Comparison of ENCODE assay signal across 20 cellular contexts in genomic region chr7:44159824-44160630, GRCh38. TPM values are rescaled to one million over a fixed set of nuclear protein-coding genes. Genes with fewer than 3 reads are reported as not detected.
DNase-seq lines count a peak whose midpoint lies in the region; ATAC-seq, FAIRE-seq and TF ChIP-seq lines count a peak whose summit lies in the region.
"Had no signal": no experiment of that assay in that cellular context is flagged by ENCODE, and none has a peak within 500 bp of the region (broad histone marks: within the 10 kb centered on the region; RNA-seq: fewer than 3 reads in every experiment).

No MANE protein-coding gene starts in this region.

- H3K9me3 Mint-ChIP-seq in endodermal cell = no peaks in the 10 kb centered on the region
- no peaks in the 10 kb centered on the region for H3K9me3 Mint-ChIP-seq in progenitor cell of endocrine pancreas (ENCODE audit: low read depth)
- H3K9me3 Mint-ChIP-seq in stimulated activated naive CD8-positive, alpha-beta T cell treated with anti-CD3 and anti-CD28 coated beads, Interleukin-15, amount 100 ng/mL, for 72 hours = no peaks in the 10 kb centered on the region
- H3K9me3 Mint-ChIP-seq: HFFc6 had no signal

- POLR2A ChIA-PET in HepG2 (lab: Yijun Ruan, JAX) = no interaction called here

- no peak for TF ChIP-seq EP300 in HepG2 (IDR thresholded peaks at IDR 0.05; ENCODE audit: low read depth in 2 of 2, low read length in 2 of 2)
- TF ChIP-seq EP300 in HepG2 (CRISPR knock-in tag; IDR thresholded peaks at IDR 0.05; ENCODE audit: borderline replicate concordance) = no peak

- ATAC-seq in HepG2 = no peak
- peak; percentile 20 to 66 (median 64) for ATAC-seq in right lobe of liver
- ATAC-seq in stimulated activated naive CD8-positive, alpha-beta T cell treated with anti-CD3 and anti-CD28 coated beads, Interleukin-15, amount 100 ng/mL, for 72 hours = no peak

- H2AFZ ChIP-seq in HepG2 (ENCODE audit: low read length) = no peak overlapping the region

- no peak for DNase-seq in HepG2 (ENCODE audit: low spot score)
- peak; percentile 20 for DNase-seq in endodermal cell
- peak; percentile 54 to 95 (median 93) for DNase-seq in right lobe of liver
- no peak for DNase-seq in progenitor cell of endocrine pancreas (ENCODE audit: low spot score, unreplicated experiment)
- DNase-seq in stimulated activated naive CD8-positive, alpha-beta T cell treated with anti-CD3 and anti-CD28 coated beads, Interleukin-15, amount 100 ng/mL, for 72 hours = no peak
- no peak for DNase-seq in NCI-H1105 treated with DMSO at 0.1 percent for 48 hours (lab: John Stamatoyannopoulos, UW)
- DNase-seq: DMS 273 treated with DMSO at 0.1 percent for 48 hours; HFFc6; NCI-H1048; NCI-H1694; NCI-H226; NCI-H524 treated with DMSO at 0.1 percent for 48 hours; NK-92 treated with Interleukin-12 subunit alpha and Interleukin-12 subunit beta, amount 100 ng/mL, for 24 hours; SIG-M5 had no signal

- H3K4me1 Mint-ChIP-seq in endodermal cell = no peaks in the 10 kb centered on the region
- no peaks in the 10 kb centered on the region for H3K4me1 Mint-ChIP-seq in progenitor cell of endocrine pancreas (ENCODE audit: low read depth)
- no peaks in the 10 kb centered on the region for H3K4me1 Mint-ChIP-seq in stimulated activated naive CD8-positive, alpha-beta T cell treated with anti-CD3 and anti-CD28 coated beads, Interleukin-15, amount 100 ng/mL, for 72 hours

- no peaks in the 10 kb centered on the region for H3K79me2 ChIP-seq in HepG2 (ENCODE audit: insufficient read depth, low read length)

- no peaks in the 10 kb centered on the region for H3K36me3 ChIP-seq in liver (ENCODE audit: control insufficient read depth in 4 of 4, insufficient read depth in 3 of 4, low read depth in 1 of 4, low read length in 3 of 4)
- H3K36me3 ChIP-seq in HepG2 (replicated peaks in 1 of 2; ENCODE audit: control insufficient read depth in 1 of 2, insufficient read depth in 2 of 2, low read length in 2 of 2) = no peaks in the 10 kb centered on the region
- H3K36me3 ChIP-seq in endodermal cell (ENCODE audit: control insufficient read depth, insufficient read depth, low read length) = no peaks in the 10 kb centered on the region
- H3K36me3 ChIP-seq in right lobe of liver = no peaks in the 10 kb centered on the region

- CTCF ChIA-PET in HepG2 (lab: Yijun Ruan, JAX; ENCODE audit: low intra/inter-chr PET ratio, low total read pairs) = no interaction called here

- in situ Hi-C loops in HepG2 (cut with HindIII; ENCODE audit: extremely low pct_ligation_motif_present, low pct_unique_long_range_greater_than_20kb) = no loop called here

- no peaks in the 10 kb centered on the region for H4K20me1 ChIP-seq in HepG2 (ENCODE audit: insufficient read depth, low read length)

- peaks cover 28 to 89% (median 81%) of the 10 kb centered on the region in 4 donors for H3K4me1 ChIP-seq in liver (ENCODE audit: control insufficient read depth in 4 of 4, insufficient read depth in 4 of 4, low read length in 3 of 4)
- H3K4me1 ChIP-seq in HepG2 (ENCODE audit: insufficient read depth, low read length) = no peaks in the 10 kb centered on the region
- H3K4me1 ChIP-seq in endodermal cell (ENCODE audit: control insufficient read depth, insufficient read depth, low read length) = no peaks in the 10 kb centered on the region
- H3K4me1 ChIP-seq in right lobe of liver = peaks cover 0 to 79% (median 39%) of the 10 kb centered on the region in 4 donors

- H3K27ac ChIP-seq in liver (ENCODE audit: low read depth in 1 of 2, low read length in 2 of 2) = peak overlapping the region; percentile 9 to 75
- H3K27ac ChIP-seq in HepG2 (ENCODE audit: extremely low read length, insufficient read depth, low read length) = no peak overlapping the region
- no peak overlapping the region for H3K27ac ChIP-seq in endodermal cell (ENCODE audit: low read depth, low read length)
- H3K27ac ChIP-seq in right lobe of liver = peak overlapping the region in 2 of 3 donors; percentile 32 to 73
- H3K27ac ChIP-seq: C4-2B had no signal

- WGBS in liver = 62% methylated on average over 5 of the region's 5 CpGs
- WGBS in HepG2 (ENCODE audit: low lambda C conversion rate) = 41% methylated on average over 5 of the region's 5 CpGs
- 93 to 100% methylated on average over 1 to 5 of the region's 5 CpGs for WGBS in endodermal cell (ENCODE audit: insufficient coverage in 1 of 2, insufficient read length in 1 of 2), 2 experiments
- 63% methylated on average over 1 of the region's 5 CpGs for WGBS in right lobe of liver (ENCODE audit: insufficient coverage, low coverage, low lambda C conversion rate, missing lambda C conversion rate)

- no peaks in the 10 kb centered on the region for H3K9me3 ChIP-seq in liver (ENCODE audit: control insufficient read depth in 4 of 4, low read length in 3 of 4)
- H3K9me3 ChIP-seq in HepG2 (ENCODE audit: low read length) = no peaks in the 10 kb centered on the region
- H3K9me3 ChIP-seq in endodermal cell (ENCODE audit: control insufficient read depth, low read length) = no peaks in the 10 kb centered on the region
- H3K9me3 ChIP-seq in right lobe of liver = no peaks in the 10 kb centered on the region

- H3K4me2 ChIP-seq in HepG2 (ENCODE audit: low read depth, low read length) = no peak overlapping the region

- TF ChIP-seq RAD21 in liver (IDR thresholded peaks at IDR 0.05) (peak in 1 of 2 donors; percentile 10), HepG2 (CRISPR knock-in tag; IDR thresholded peaks at IDR 0.05) (no peak)

- TF ChIP-seq POLR2A in HepG2 (IDR thresholded peaks at IDR 0.05; ENCODE audit: insufficient read depth in 1 of 2, low read depth in 2 of 2, low read length in 2 of 2) (no peak), right lobe of liver (IDR thresholded peaks at IDR 0.05) (no peak)

- BruUV-seq in HepG2 (replicated peaks; lab: Mats Ljungman, UMichigan) = no TSS peak

- FAIRE-seq in HepG2 (lab: Jason Lieb, UNC) = no peak

- no peak overlapping the region for H3K27ac Mint-ChIP-seq in endodermal cell
- no peak overlapping the region for H3K27ac Mint-ChIP-seq in progenitor cell of endocrine pancreas
- H3K27ac Mint-ChIP-seq in stimulated activated naive CD8-positive, alpha-beta T cell treated with anti-CD3 and anti-CD28 coated beads, Interleukin-15, amount 100 ng/mL, for 72 hours = no peak overlapping the region
- H3K27ac Mint-ChIP-seq: HFFc6 had no signal

- H3K4me3 Mint-ChIP-seq in endodermal cell = no peak overlapping the region
- no peak overlapping the region for H3K4me3 Mint-ChIP-seq in progenitor cell of endocrine pancreas (ENCODE audit: low read depth)
- H3K4me3 Mint-ChIP-seq in stimulated activated naive CD8-positive, alpha-beta T cell treated with anti-CD3 and anti-CD28 coated beads, Interleukin-15, amount 100 ng/mL, for 72 hours = no peak overlapping the region
- H3K4me3 Mint-ChIP-seq: HFFc6 had no signal

- H3K27me3 Mint-ChIP-seq in endodermal cell (ENCODE audit: insufficient read depth) (no peaks in the 10 kb centered on the region), progenitor cell of endocrine pancreas (no peaks in the 10 kb centered on the region)
- no peaks in the 10 kb centered on the region for H3K27me3 Mint-ChIP-seq in stimulated activated naive CD8-positive, alpha-beta T cell treated with anti-CD3 and anti-CD28 coated beads, Interleukin-15, amount 100 ng/mL, for 72 hours

- H3K36me3 Mint-ChIP-seq in endodermal cell (ENCODE audit: low read depth) = no peaks in the 10 kb centered on the region
- no peaks in the 10 kb centered on the region for H3K36me3 Mint-ChIP-seq in progenitor cell of endocrine pancreas (ENCODE audit: insufficient read depth)

- H3K27me3 ChIP-seq in liver (ENCODE audit: control insufficient read depth in 4 of 4, insufficient read depth in 4 of 4, low read length in 3 of 4) (no peaks in the 10 kb centered on the region), HepG2 (ENCODE audit: control insufficient read depth in 1 of 2, insufficient read depth in 2 of 2, low read length in 2 of 2) (peaks cover 0 to 10% of the 10 kb centered on the region in 2 experiments; a peak in 3 of 5 replicates), endodermal cell (ENCODE audit: control insufficient read depth, insufficient read depth, low read length, poor library complexity, severe bottlenecking) (no peaks in the 10 kb centered on the region), right lobe of liver (no peaks in the 10 kb centered on the region)

- TF ChIP-seq CTCF in liver (IDR thresholded peaks at IDR 0.05; ENCODE audit: low read depth, low read length, missing input control) (no peak), HepG2 (CRISPR knock-in tag; IDR thresholded peaks at IDR 0.05) (no peak), endodermal cell (conservative IDR thresholded peaks at IDR 0.05) (no peak), right lobe of liver (IDR thresholded peaks at IDR 0.05) (no peak), progenitor cell of endocrine pancreas (IDR thresholded peaks at IDR 0.05; ENCODE audit: unreplicated experiment) (no peak)

- intact Hi-C loops in HepG2 (cut with micrococcal nuclease; ENCODE audit: unreplicated experiment) (no loop called here), right lobe of liver (cut with DNase I) (no loop called here)

- H3K9ac ChIP-seq in liver (ENCODE audit: low read depth in 1 of 2, low read length in 2 of 2) (no peak overlapping the region), HepG2 (ENCODE audit: insufficient read depth, low read depth, low read length) (no peak overlapping the region), endodermal cell (ENCODE audit: extremely low read depth, low read length, poor library complexity, severe bottlenecking) (no peak overlapping the region)

- H3K4me3 ChIP-seq in liver (ENCODE audit: low read depth in 1 of 3, low read length in 3 of 3) = no peak overlapping the region
- H3K4me3 ChIP-seq in HepG2 (replicated peaks in 1 of 3; ENCODE audit: insufficient read depth in 1 of 3, low read depth in 2 of 3, low read length in 3 of 3) = no peak overlapping the region
- no peak overlapping the region for H3K4me3 ChIP-seq in endodermal cell (ENCODE audit: low read length)
- no peak overlapping the region for H3K4me3 ChIP-seq in right lobe of liver

RNA-seq across cellular contexts. Expression of gene MYL7, which starts 18.9 kb away (rescaled TPM):
- total RNA-seq in liver (not detected), HepG2 (2016; rRNA removed; fragmentation: Illumina TruSeq; extraction: Trizol) (1.7 and 1.8 TPM in 2 replicates), endodermal cell (100 to 1,000 TPM; 115 to 120 TPM), right lobe of liver (1 to 10 TPM in 1 of 6 experiments, not detected in 5; 2.0 TPM), progenitor cell of endocrine pancreas (1.5 and 1.7 TPM in 2 replicates)
- polyA plus RNA-seq in liver (not detected), HepG2 (2011; rRNA removed) (not detected in 2 replicates)
- 0.62 TPM in 1 of 2 replicates, not detected in the other for total RNA-seq in HepG2 (2016; cell fraction: cytosol; rRNA removed; fragmentation: Illumina TruSeq; extraction: Trizol; ENCODE audit: low read depth)
- 0.56 and 1.0 TPM in 2 replicates for total RNA-seq in HepG2 (2016; cell fraction: insoluble cytoplasmic fraction; rRNA removed; fragmentation: Illumina TruSeq; extraction: Trizol)
- total RNA-seq in HepG2 (2016; cell fraction: membrane; rRNA removed; fragmentation: Illumina TruSeq; extraction: Trizol) = 0.34 TPM in 1 of 2 replicates, not detected in the other
- total RNA-seq in HepG2 (2016; cell fraction: nucleus; rRNA removed; fragmentation: Illumina TruSeq; extraction: Trizol) = not detected in 2 replicates
- 0.18 TPM in 1 of 2 replicates, not detected in the other for polyA plus RNA-seq in HepG2 (2011; cell fraction: cytosol; rRNA removed)
- 1.1 TPM in 1 of 2 replicates, not detected in the other for polyA plus RNA-seq in HepG2 (2011; cell fraction: nucleus; rRNA removed)
- polyA plus RNA-seq in HepG2 (2012) = not detected in 2 replicates
- polyA plus RNA-seq in HepG2 (2016; cell fraction: cytosol; fragmentation: Illumina TruSeq; extraction: Trizol; ENCODE audit: low read depth) = 0.51 TPM in 1 of 2 replicates, not detected in the other
- polyA plus RNA-seq in HepG2 (2016; cell fraction: insoluble cytoplasmic fraction; fragmentation: Illumina TruSeq; extraction: Trizol; ENCODE audit: low read depth) = 1.1 and 2.1 TPM in 2 replicates
- not detected in 2 replicates for polyA plus RNA-seq in HepG2 (2016; cell fraction: membrane; fragmentation: Illumina TruSeq; extraction: Trizol; ENCODE audit: low read depth)
- polyA plus RNA-seq in HepG2 (2016; cell fraction: nucleus; fragmentation: Illumina TruSeq; extraction: Trizol; ENCODE audit: insufficient read depth, low read depth) = not detected in 2 replicates
- polyA minus RNA-seq in HepG2 (2011; rRNA and poly(A)+ RNA removed; ENCODE audit: low replicate concordance) = not detected in 2 replicates
- polyA minus RNA-seq in HepG2 (2011; cell fraction: cytosol; rRNA and poly(A)+ RNA removed) = not detected in 2 replicates
- polyA minus RNA-seq in HepG2 (2011; cell fraction: nucleus; rRNA and poly(A)+ RNA removed) = not detected in 2 replicates
- 102 TPM for polyA plus RNA-seq in endodermal cell (2013, experiment 1 of 2)
- polyA plus RNA-seq in endodermal cell (2013, experiment 2 of 2) = 140 TPM
- total RNA-seq: Daoy, H4, MCF 10A, OCI-LY7 had no signal

RNA-seq across cellular contexts. Expression of gene GCK, which starts 29.2 kb away (rescaled TPM):
- total RNA-seq in liver (under 1 TPM; 0.09 to 0.67 TPM), HepG2 (2016; rRNA removed; fragmentation: Illumina TruSeq; extraction: Trizol) (not detected in 2 replicates), endodermal cell (under 1 TPM; 0.29 to 0.48 TPM), right lobe of liver (1 to 10 TPM in 4 of 6 experiments, under 1 TPM in 2; 0.50 to 5.9 (median 2.0) TPM), progenitor cell of endocrine pancreas (4.9 and 5.9 TPM in 2 replicates)
- polyA plus RNA-seq in liver (10 to 100 TPM in 1 of 2 donors, under 1 TPM in 1; 0.22 to 12.7 TPM), HepG2 (2011; rRNA removed) (not detected in 2 replicates)
- total RNA-seq in HepG2 (2016; cell fraction: cytosol; rRNA removed; fragmentation: Illumina TruSeq; extraction: Trizol; ENCODE audit: low read depth) = not detected in 2 replicates
- not detected in 2 replicates for total RNA-seq in HepG2 (2016; cell fraction: insoluble cytoplasmic fraction; rRNA removed; fragmentation: Illumina TruSeq; extraction: Trizol)
- not detected in 2 replicates for total RNA-seq in HepG2 (2016; cell fraction: membrane; rRNA removed; fragmentation: Illumina TruSeq; extraction: Trizol)
- not detected in 2 replicates for total RNA-seq in HepG2 (2016; cell fraction: nucleus; rRNA removed; fragmentation: Illumina TruSeq; extraction: Trizol)
- polyA plus RNA-seq in HepG2 (2011; cell fraction: cytosol; rRNA removed) = not detected in 2 replicates
- polyA plus RNA-seq in HepG2 (2011; cell fraction: nucleus; rRNA removed) = not detected in 2 replicates
- polyA plus RNA-seq in HepG2 (2012) = 0.55 TPM in 1 of 2 replicates, not detected in the other
- not detected in 2 replicates for polyA plus RNA-seq in HepG2 (2016; cell fraction: cytosol; fragmentation: Illumina TruSeq; extraction: Trizol; ENCODE audit: low read depth)
- not detected in 2 replicates for polyA plus RNA-seq in HepG2 (2016; cell fraction: insoluble cytoplasmic fraction; fragmentation: Illumina TruSeq; extraction: Trizol; ENCODE audit: low read depth)
- not detected in 2 replicates for polyA plus RNA-seq in HepG2 (2016; cell fraction: membrane; fragmentation: Illumina TruSeq; extraction: Trizol; ENCODE audit: low read depth)
- not detected in 2 replicates for polyA plus RNA-seq in HepG2 (2016; cell fraction: nucleus; fragmentation: Illumina TruSeq; extraction: Trizol; ENCODE audit: insufficient read depth, low read depth)
- not detected in 2 replicates for polyA minus RNA-seq in HepG2 (2011; rRNA and poly(A)+ RNA removed; ENCODE audit: low replicate concordance)
- polyA minus RNA-seq in HepG2 (2011; cell fraction: cytosol; rRNA and poly(A)+ RNA removed) = not detected in 2 replicates
- not detected in 2 replicates for polyA minus RNA-seq in HepG2 (2011; cell fraction: nucleus; rRNA and poly(A)+ RNA removed)
- polyA plus RNA-seq in endodermal cell (2013, experiment 1 of 2) = 5.4 TPM
- polyA plus RNA-seq in endodermal cell (2013, experiment 2 of 2) = 5.5 TPM
- total RNA-seq: H4, MCF 10A had no signal

RNA-seq across cellular contexts. Expression of gene POLD2, which starts 36.7 kb away (rescaled TPM):
- total RNA-seq in liver (10 to 100 TPM; 53.9 to 85.0 TPM), HepG2 (2016; rRNA removed; fragmentation: Illumina TruSeq; extraction: Trizol) (87.6 and 98.8 TPM in 2 replicates), endodermal cell (100 to 1,000 TPM; 127 to 141 TPM), right lobe of liver (10 to 100 TPM; 36.4 to 73.4 (median 57.3) TPM), progenitor cell of endocrine pancreas (95.4 and 104 TPM in 2 replicates)
- polyA plus RNA-seq in liver (100 to 1,000 TPM in 1 of 2 donors, 10 to 100 TPM in 1; 85.7 to 101 TPM), HepG2 (2011; rRNA removed) (86.7 and 95.1 TPM in 2 replicates)
- 118 and 152 TPM in 2 replicates for total RNA-seq in HepG2 (2016; cell fraction: cytosol; rRNA removed; fragmentation: Illumina TruSeq; extraction: Trizol; ENCODE audit: low read depth)
- 74.7 and 95.4 TPM in 2 replicates for total RNA-seq in HepG2 (2016; cell fraction: insoluble cytoplasmic fraction; rRNA removed; fragmentation: Illumina TruSeq; extraction: Trizol)
- total RNA-seq in HepG2 (2016; cell fraction: membrane; rRNA removed; fragmentation: Illumina TruSeq; extraction: Trizol) = 139 and 187 TPM in 2 replicates
- 49.1 and 55.1 TPM in 2 replicates for total RNA-seq in HepG2 (2016; cell fraction: nucleus; rRNA removed; fragmentation: Illumina TruSeq; extraction: Trizol)
- 65.5 and 120 TPM in 2 replicates for polyA plus RNA-seq in HepG2 (2011; cell fraction: cytosol; rRNA removed)
- polyA plus RNA-seq in HepG2 (2011; cell fraction: nucleus; rRNA removed) = 88.2 and 88.7 TPM in 2 replicates
- 64.0 and 65.2 TPM in 2 replicates for polyA plus RNA-seq in HepG2 (2012)
- polyA plus RNA-seq in HepG2 (2016; cell fraction: cytosol; fragmentation: Illumina TruSeq; extraction: Trizol; ENCODE audit: low read depth) = 134 and 181 TPM in 2 replicates
- 104 and 131 TPM in 2 replicates for polyA plus RNA-seq in HepG2 (2016; cell fraction: insoluble cytoplasmic fraction; fragmentation: Illumina TruSeq; extraction: Trizol; ENCODE audit: low read depth)
- 176 and 207 TPM in 2 replicates for polyA plus RNA-seq in HepG2 (2016; cell fraction: membrane; fragmentation: Illumina TruSeq; extraction: Trizol; ENCODE audit: low read depth)
- 104 and 121 TPM in 2 replicates for polyA plus RNA-seq in HepG2 (2016; cell fraction: nucleus; fragmentation: Illumina TruSeq; extraction: Trizol; ENCODE audit: insufficient read depth, low read depth)
- polyA minus RNA-seq in HepG2 (2011; rRNA and poly(A)+ RNA removed; ENCODE audit: low replicate concordance) = 82.4 and 267 TPM in 2 replicates
- 16.1 and 23.4 TPM in 2 replicates for polyA minus RNA-seq in HepG2 (2011; cell fraction: cytosol; rRNA and poly(A)+ RNA removed)
- polyA minus RNA-seq in HepG2 (2011; cell fraction: nucleus; rRNA and poly(A)+ RNA removed) = 22.9 TPM in 2 replicates
- 118 TPM for polyA plus RNA-seq in endodermal cell (2013, experiment 1 of 2)
- polyA plus RNA-seq in endodermal cell (2013, experiment 2 of 2) = 108 TPM

RNA-seq across cellular contexts. Expression of gene YKT6, which starts 40.8 kb away (rescaled TPM):
- total RNA-seq in liver = 10 to 100 TPM; 21.8 to 22.0 TPM
- 10 to 100 TPM in 1 of 2 donors, 1 to 10 TPM in 1; 8.1 to 20.3 TPM for polyA plus RNA-seq in liver
- total RNA-seq in HepG2 (2016; rRNA removed; fragmentation: Illumina TruSeq; extraction: Trizol) = 52.2 and 59.0 TPM in 2 replicates
- total RNA-seq in HepG2 (2016; cell fraction: cytosol; rRNA removed; fragmentation: Illumina TruSeq; extraction: Trizol; ENCODE audit: low read depth) = 32.5 and 39.5 TPM in 2 replicates
- 50.3 and 53.4 TPM in 2 replicates for total RNA-seq in HepG2 (2016; cell fraction: insoluble cytoplasmic fraction; rRNA removed; fragmentation: Illumina TruSeq; extraction: Trizol)
- total RNA-seq in HepG2 (2016; cell fraction: membrane; rRNA removed; fragmentation: Illumina TruSeq; extraction: Trizol) = 72.2 and 82.9 TPM in 2 replicates
- total RNA-seq in HepG2 (2016; cell fraction: nucleus; rRNA removed; fragmentation: Illumina TruSeq; extraction: Trizol) = 29.8 and 32.8 TPM in 2 replicates
- polyA plus RNA-seq in HepG2 (2011; rRNA removed) = 60.3 and 65.6 TPM in 2 replicates
- 59.3 and 64.4 TPM in 2 replicates for polyA plus RNA-seq in HepG2 (2011; cell fraction: cytosol; rRNA removed)
- 71.8 and 75.7 TPM in 2 replicates for polyA plus RNA-seq in HepG2 (2011; cell fraction: nucleus; rRNA removed)
- 36.1 and 46.4 TPM in 2 replicates for polyA plus RNA-seq in HepG2 (2012)
- 51.9 and 71.1 TPM in 2 replicates for polyA plus RNA-seq in HepG2 (2016; cell fraction: cytosol; fragmentation: Illumina TruSeq; extraction: Trizol; ENCODE audit: low read depth)
- polyA plus RNA-seq in HepG2 (2016; cell fraction: insoluble cytoplasmic fraction; fragmentation: Illumina TruSeq; extraction: Trizol; ENCODE audit: low read depth) = 67.7 and 77.1 TPM in 2 replicates
- polyA plus RNA-seq in HepG2 (2016; cell fraction: membrane; fragmentation: Illumina TruSeq; extraction: Trizol; ENCODE audit: low read depth) = 72.0 and 86.2 TPM in 2 replicates
- 65.4 and 71.2 TPM in 2 replicates for polyA plus RNA-seq in HepG2 (2016; cell fraction: nucleus; fragmentation: Illumina TruSeq; extraction: Trizol; ENCODE audit: insufficient read depth, low read depth)
- 55.8 and 105 TPM in 2 replicates for polyA minus RNA-seq in HepG2 (2011; rRNA and poly(A)+ RNA removed; ENCODE audit: low replicate concordance)
- 19.1 and 20.7 TPM in 2 replicates for polyA minus RNA-seq in HepG2 (2011; cell fraction: cytosol; rRNA and poly(A)+ RNA removed)
- polyA minus RNA-seq in HepG2 (2011; cell fraction: nucleus; rRNA and poly(A)+ RNA removed) = 38.1 and 44.4 TPM in 2 replicates
- total RNA-seq in endodermal cell = 100 to 1,000 TPM in 1 of 2 donors, 10 to 100 TPM in 1; 96.2 to 101 TPM
- polyA plus RNA-seq in endodermal cell (2013, experiment 1 of 2) = 93.6 TPM
- polyA plus RNA-seq in endodermal cell (2013, experiment 2 of 2) = 85.7 TPM
- total RNA-seq in right lobe of liver = 10 to 100 TPM; 15.0 to 23.8 (median 19.2) TPM
- total RNA-seq in progenitor cell of endocrine pancreas = 79.2 and 82.5 TPM in 2 replicates

RNA-seq across cellular contexts. Expression of gene AEBP1, which starts 55.9 kb away (rescaled TPM):
- 10 to 100 TPM in 1 of 2 donors, 1 to 10 TPM in 1; 3.4 to 13.3 TPM for total RNA-seq in liver
- 10 to 100 TPM in 1 of 2 donors, 1 to 10 TPM in 1; 3.8 to 11.5 TPM for polyA plus RNA-seq in liver
- total RNA-seq in HepG2 (2016; rRNA removed; fragmentation: Illumina TruSeq; extraction: Trizol) = 0.22 TPM in 1 of 2 replicates, not detected in the other
- total RNA-seq in HepG2 (2016; cell fraction: cytosol; rRNA removed; fragmentation: Illumina TruSeq; extraction: Trizol; ENCODE audit: low read depth) = not detected in 2 replicates
- 0.04 TPM in 1 of 2 replicates, not detected in the other for total RNA-seq in HepG2 (2016; cell fraction: insoluble cytoplasmic fraction; rRNA removed; fragmentation: Illumina TruSeq; extraction: Trizol)
- total RNA-seq in HepG2 (2016; cell fraction: membrane; rRNA removed; fragmentation: Illumina TruSeq; extraction: Trizol) = not detected in 2 replicates
- total RNA-seq in HepG2 (2016; cell fraction: nucleus; rRNA removed; fragmentation: Illumina TruSeq; extraction: Trizol) = not detected in 2 replicates
- 0.55 and 0.81 TPM in 2 replicates for polyA plus RNA-seq in HepG2 (2011; rRNA removed)
- 0.15 and 0.27 TPM in 2 replicates for polyA plus RNA-seq in HepG2 (2011; cell fraction: cytosol; rRNA removed)
- polyA plus RNA-seq in HepG2 (2011; cell fraction: nucleus; rRNA removed) = 6.7 and 6.8 TPM in 2 replicates
- polyA plus RNA-seq in HepG2 (2012) = 0.96 and 1.3 TPM in 2 replicates
- polyA plus RNA-seq in HepG2 (2016; cell fraction: cytosol; fragmentation: Illumina TruSeq; extraction: Trizol; ENCODE audit: low read depth) = not detected in 2 replicates
- not detected in 2 replicates for polyA plus RNA-seq in HepG2 (2016; cell fraction: insoluble cytoplasmic fraction; fragmentation: Illumina TruSeq; extraction: Trizol; ENCODE audit: low read depth)
- polyA plus RNA-seq in HepG2 (2016; cell fraction: membrane; fragmentation: Illumina TruSeq; extraction: Trizol; ENCODE audit: low read depth) = not detected in 2 replicates
- 0.29 and 0.89 TPM in 2 replicates for polyA plus RNA-seq in HepG2 (2016; cell fraction: nucleus; fragmentation: Illumina TruSeq; extraction: Trizol; ENCODE audit: insufficient read depth, low read depth)
- 0.14 TPM in 1 of 2 replicates, not detected in the other for polyA minus RNA-seq in HepG2 (2011; rRNA and poly(A)+ RNA removed; ENCODE audit: low replicate concordance)
- polyA minus RNA-seq in HepG2 (2011; cell fraction: cytosol; rRNA and poly(A)+ RNA removed) = 0.18 and 0.79 TPM in 2 replicates
- polyA minus RNA-seq in HepG2 (2011; cell fraction: nucleus; rRNA and poly(A)+ RNA removed) = 0.37 and 0.64 TPM in 2 replicates
- 10 to 100 TPM; 55.2 to 65.8 TPM for total RNA-seq in endodermal cell
- 52.9 TPM for polyA plus RNA-seq in endodermal cell (2013, experiment 1 of 2)
- polyA plus RNA-seq in endodermal cell (2013, experiment 2 of 2) = 51.0 TPM
- total RNA-seq in right lobe of liver = 10 to 100 TPM in 4 of 6 experiments, 1 to 10 TPM in 2; 7.8 to 37.8 (median 14.3) TPM
- 52.2 and 57.5 TPM in 2 replicates for total RNA-seq in progenitor cell of endocrine pancreas
- total RNA-seq: Daoy, MCF 10A had no signal

Comparison
In these comparisons a context has a peak if more than half of its experiments do, and no peak if none do; other contexts are left out.
1. H3K27ac ChIP-seq: peak in liver (2 of 2) and right lobe of liver (2 of 3); none in HepG2 (single experiment) and endodermal cell (single experiment).
2. ATAC-seq: peak in right lobe of liver (4 of 4); none in HepG2 (single experiment) and stimulated activated naive CD8-positive, alpha-beta T cell treated with anti-CD3 and anti-CD28 coated beads, Interleukin-15, amount 100 ng/mL, for 72 hours (single experiment).
3. DNase-seq: peak in endodermal cell (single experiment) and right lobe of liver (3 of 3); none in HepG2 (single experiment), progenitor cell of endocrine pancreas (single experiment), stimulated activated naive CD8-positive, alpha-beta T cell treated with anti-CD3 and anti-CD28 coated beads, Interleukin-15, amount 100 ng/mL, for 72 hours (0 of 2) and NCI-H1105 treated with DMSO at 0.1 percent for 48 hours (single experiment).
4. RNA of gene MYL7, which starts 18.9 kb away (total RNA-seq): 115 to 120 TPM in endodermal cell; 0.34 to 1.8 TPM in HepG2, 1.5 to 1.7 TPM in progenitor cell of endocrine pancreas, 2.0 TPM in right lobe of liver and not detected in liver; every median in the first group is over 10 times any median in the second.